ENCODE assay signal across 1 cellular context in the genomic region with DNA sequence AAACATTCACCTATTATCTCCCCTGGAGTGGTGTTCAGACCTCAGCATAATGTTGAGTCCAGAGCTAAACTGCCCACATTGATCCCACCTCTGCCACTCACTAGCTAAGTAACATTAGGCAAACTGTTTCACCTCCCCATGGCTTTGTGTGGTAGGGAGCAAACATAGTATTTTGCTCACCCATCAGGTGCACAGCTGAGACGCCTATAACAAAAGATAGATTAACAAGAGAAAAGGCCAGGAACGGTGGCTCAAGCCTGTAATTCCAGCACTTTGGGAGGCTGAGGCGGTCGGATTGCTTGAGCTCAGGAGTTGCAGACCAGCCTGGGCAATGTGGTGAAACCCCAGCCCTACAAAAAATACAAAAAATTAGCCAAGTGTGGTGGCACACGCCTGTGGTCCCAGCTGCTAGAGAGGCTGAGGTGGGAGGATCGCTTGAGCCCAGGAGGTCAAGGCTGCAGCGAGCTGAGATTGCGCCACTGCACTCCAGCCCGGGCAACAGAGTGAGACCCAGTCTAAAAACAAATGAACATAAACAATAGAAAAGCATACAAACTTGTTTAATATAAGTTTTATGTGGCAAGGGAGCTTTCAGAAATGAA.
TF ChIP-seq lines count a peak whose summit lies in the region.

No MANE protein-coding gene starts in this region.

TF ChIP-seq in GM23338, 12 proteins besides CTCF, POLR2A, EP300 and RAD21 (continued from another document):
- TF ChIP-seq, protein P1, sequence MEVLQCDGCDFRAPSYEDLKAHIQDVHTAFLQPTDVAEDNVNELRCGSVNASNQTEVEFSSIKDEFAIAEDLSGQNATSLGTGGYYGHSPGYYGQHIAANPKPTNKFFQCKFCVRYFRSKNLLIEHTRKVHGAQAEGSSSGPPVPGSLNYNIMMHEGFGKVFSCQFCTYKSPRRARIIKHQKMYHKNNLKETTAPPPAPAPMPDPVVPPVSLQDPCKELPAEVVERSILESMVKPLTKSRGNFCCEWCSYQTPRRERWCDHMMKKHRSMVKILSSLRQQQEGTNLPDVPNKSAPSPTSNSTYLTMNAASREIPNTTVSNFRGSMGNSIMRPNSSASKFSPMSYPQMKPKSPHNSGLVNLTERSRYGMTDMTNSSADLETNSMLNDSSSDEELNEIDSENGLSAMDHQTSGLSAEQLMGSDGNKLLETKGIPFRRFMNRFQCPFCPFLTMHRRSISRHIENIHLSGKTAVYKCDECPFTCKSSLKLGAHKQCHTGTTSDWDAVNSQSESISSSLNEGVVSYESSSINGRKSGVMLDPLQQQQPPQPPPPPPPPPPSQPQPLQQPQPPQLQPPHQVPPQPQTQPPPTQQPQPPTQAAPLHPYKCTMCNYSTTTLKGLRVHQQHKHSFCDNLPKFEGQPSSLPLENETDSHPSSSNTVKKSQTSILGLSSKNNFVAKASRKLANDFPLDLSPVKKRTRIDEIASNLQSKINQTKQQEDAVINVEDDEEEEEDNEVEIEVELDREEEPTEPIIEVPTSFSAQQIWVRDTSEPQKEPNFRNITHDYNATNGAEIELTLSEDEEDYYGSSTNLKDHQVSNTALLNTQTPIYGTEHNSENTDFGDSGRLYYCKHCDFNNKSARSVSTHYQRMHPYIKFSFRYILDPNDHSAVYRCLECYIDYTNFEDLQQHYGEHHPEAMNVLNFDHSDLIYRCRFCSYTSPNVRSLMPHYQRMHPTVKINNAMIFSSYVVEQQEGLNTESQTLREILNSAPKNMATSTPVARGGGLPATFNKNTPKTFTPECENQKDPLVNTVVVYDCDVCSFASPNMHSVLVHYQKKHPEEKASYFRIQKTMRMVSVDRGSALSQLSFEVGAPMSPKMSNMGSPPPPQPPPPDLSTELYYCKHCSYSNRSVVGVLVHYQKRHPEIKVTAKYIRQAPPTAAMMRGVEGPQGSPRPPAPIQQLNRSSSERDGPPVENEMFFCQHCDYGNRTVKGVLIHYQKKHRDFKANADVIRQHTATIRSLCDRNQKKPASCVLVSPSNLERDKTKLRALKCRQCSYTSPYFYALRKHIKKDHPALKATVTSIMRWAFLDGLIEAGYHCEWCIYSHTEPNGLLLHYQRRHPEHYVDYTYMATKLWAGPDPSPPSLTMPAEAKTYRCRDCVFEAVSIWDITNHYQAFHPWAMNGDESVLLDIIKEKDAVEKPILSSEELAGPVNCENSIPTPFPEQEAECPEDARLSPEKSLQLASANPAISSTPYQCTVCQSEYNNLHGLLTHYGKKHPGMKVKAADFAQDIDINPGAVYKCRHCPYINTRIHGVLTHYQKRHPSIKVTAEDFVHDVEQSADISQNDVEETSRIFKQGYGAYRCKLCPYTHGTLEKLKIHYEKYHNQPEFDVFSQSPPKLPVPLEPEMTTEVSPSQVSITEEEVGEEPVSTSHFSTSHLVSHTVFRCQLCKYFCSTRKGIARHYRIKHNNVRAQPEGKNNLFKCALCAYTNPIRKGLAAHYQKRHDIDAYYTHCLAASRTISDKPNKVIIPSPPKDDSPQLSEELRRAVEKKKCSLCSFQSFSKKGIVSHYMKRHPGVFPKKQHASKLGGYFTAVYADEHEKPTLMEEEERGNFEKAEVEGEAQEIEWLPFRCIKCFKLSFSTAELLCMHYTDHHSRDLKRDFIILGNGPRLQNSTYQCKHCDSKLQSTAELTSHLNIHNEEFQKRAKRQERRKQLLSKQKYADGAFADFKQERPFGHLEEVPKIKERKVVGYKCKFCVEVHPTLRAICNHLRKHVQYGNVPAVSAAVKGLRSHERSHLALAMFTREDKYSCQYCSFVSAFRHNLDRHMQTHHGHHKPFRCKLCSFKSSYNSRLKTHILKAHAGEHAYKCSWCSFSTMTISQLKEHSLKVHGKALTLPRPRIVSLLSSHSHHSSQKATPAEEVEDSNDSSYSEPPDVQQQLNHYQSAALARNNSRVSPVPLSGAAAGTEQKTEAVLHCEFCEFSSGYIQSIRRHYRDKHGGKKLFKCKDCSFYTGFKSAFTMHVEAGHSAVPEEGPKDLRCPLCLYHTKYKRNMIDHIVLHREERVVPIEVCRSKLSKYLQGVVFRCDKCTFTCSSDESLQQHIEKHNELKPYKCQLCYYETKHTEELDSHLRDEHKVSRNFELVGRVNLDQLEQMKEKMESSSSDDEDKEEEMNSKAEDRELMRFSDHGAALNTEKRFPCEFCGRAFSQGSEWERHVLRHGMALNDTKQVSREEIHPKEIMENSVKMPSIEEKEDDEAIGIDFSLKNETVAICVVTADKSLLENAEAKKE (CRISPR knock-in tag; IDR thresholded peaks at IDR 0.05) = peak; percentile 79; the same call in 1 of the 2 replicates
- TF ChIP-seq, protein P2, sequence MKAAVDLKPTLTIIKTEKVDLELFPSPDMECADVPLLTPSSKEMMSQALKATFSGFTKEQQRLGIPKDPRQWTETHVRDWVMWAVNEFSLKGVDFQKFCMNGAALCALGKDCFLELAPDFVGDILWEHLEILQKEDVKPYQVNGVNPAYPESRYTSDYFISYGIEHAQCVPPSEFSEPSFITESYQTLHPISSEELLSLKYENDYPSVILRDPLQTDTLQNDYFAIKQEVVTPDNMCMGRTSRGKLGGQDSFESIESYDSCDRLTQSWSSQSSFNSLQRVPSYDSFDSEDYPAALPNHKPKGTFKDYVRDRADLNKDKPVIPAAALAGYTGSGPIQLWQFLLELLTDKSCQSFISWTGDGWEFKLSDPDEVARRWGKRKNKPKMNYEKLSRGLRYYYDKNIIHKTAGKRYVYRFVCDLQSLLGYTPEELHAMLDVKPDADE (IDR thresholded peaks at IDR 0.05) = no peak
- TF ChIP-seq EZH2 (IDR thresholded peaks at IDR 0.05; ENCODE audit: low read depth, unreplicated experiment) (no peak), JUNB (IDR thresholded peaks at IDR 0.05; ENCODE audit: unreplicated experiment) (no peak), STAT1 (IDR thresholded peaks at IDR 0.05; ENCODE audit: unreplicated experiment) (no peak), CREB1 (CRISPR knock-in tag; IDR thresholded peaks at IDR 0.05; ENCODE audit: low read depth) (0 out of 2 replicates have a peak, but pooled peaks have one; percentile 5), EZH2phosphoT487 (IDR thresholded peaks at IDR 0.05; ENCODE audit: unreplicated experiment) (no peak), ZNF114 (CRISPR knock-in tag; IDR thresholded peaks at IDR 0.05) (no peak), NANOG (IDR thresholded peaks at IDR 0.05; ENCODE audit: borderline replicate concordance) (peak; percentile 75), POLR2AphosphoS5 (IDR thresholded peaks at IDR 0.05; ENCODE audit: low read depth) (no peak)
- TF ChIP-seq, protein P3, sequence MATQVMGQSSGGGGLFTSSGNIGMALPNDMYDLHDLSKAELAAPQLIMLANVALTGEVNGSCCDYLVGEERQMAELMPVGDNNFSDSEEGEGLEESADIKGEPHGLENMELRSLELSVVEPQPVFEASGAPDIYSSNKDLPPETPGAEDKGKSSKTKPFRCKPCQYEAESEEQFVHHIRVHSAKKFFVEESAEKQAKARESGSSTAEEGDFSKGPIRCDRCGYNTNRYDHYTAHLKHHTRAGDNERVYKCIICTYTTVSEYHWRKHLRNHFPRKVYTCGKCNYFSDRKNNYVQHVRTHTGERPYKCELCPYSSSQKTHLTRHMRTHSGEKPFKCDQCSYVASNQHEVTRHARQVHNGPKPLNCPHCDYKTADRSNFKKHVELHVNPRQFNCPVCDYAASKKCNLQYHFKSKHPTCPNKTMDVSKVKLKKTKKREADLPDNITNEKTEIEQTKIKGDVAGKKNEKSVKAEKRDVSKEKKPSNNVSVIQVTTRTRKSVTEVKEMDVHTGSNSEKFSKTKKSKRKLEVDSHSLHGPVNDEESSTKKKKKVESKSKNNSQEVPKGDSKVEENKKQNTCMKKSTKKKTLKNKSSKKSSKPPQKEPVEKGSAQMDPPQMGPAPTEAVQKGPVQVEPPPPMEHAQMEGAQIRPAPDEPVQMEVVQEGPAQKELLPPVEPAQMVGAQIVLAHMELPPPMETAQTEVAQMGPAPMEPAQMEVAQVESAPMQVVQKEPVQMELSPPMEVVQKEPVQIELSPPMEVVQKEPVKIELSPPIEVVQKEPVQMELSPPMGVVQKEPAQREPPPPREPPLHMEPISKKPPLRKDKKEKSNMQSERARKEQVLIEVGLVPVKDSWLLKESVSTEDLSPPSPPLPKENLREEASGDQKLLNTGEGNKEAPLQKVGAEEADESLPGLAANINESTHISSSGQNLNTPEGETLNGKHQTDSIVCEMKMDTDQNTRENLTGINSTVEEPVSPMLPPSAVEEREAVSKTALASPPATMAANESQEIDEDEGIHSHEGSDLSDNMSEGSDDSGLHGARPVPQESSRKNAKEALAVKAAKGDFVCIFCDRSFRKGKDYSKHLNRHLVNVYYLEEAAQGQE (IDR thresholded peaks at IDR 0.05; ENCODE audit: unreplicated experiment) = no peak
